ENCODE assay signal across 16 cellular contexts in genomic region chr12:121089031-121089812, GRCh38. TPM values are rescaled to one million over a fixed set of nuclear protein-coding genes. Genes with fewer than 3 reads are reported as not detected.
DNase-seq lines count a peak whose midpoint lies in the region; ATAC-seq and TF ChIP-seq lines count a peak whose summit lies in the region.
"Had no signal": no experiment of that assay in that cellular context is flagged by ENCODE, and none has a peak within 500 bp of the region (broad histone marks: within the 10 kb centered on the region; RNA-seq: fewer than 3 reads in every experiment).

No MANE protein-coding gene starts in this region.

- H3K9me3 ChIP-seq in right cardiac atrium (ENCODE audit: control insufficient read depth, low read length) (no peaks in the 10 kb centered on the region), left ventricle myocardium inferior (replicated peaks) (no peaks in the 10 kb centered on the region), SU-DHL-6 (ENCODE audit: insufficient read depth, low read length) (no peaks in the 10 kb centered on the region), neural progenitor cell (ENCODE audit: low read depth) (no peaks in the 10 kb centered on the region)
- H3K9me3 ChIP-seq: colonic mucosa, prostate gland, upper lobe of left lung had no signal

- H3K27ac ChIP-seq in right cardiac atrium (ENCODE audit: low read length) = no peak overlapping the region
- H3K27ac ChIP-seq in left ventricle myocardium inferior (replicated peaks) = no peak overlapping the region
- no peak overlapping the region for H3K27ac ChIP-seq in SU-DHL-6 (ENCODE audit: low read depth, low read length)
- no peak overlapping the region for H3K27ac ChIP-seq in neural progenitor cell
- H3K27ac ChIP-seq: colonic mucosa, prostate gland had no signal

- H4K20me1 ChIP-seq in SU-DHL-6 (ENCODE audit: low read depth, low read length) (no peaks in the 10 kb centered on the region), neural progenitor cell (ENCODE audit: low read depth) (no peaks in the 10 kb centered on the region)

- no peak overlapping the region for H3K27ac Mint-ChIP-seq in neural progenitor cell
- H3K27ac Mint-ChIP-seq: activated naive CD8-positive, alpha-beta T cell treated with anti-CD3 and anti-CD28 coated beads, Interleukin-2, amount 50 U/mL, for 24 hours had no signal

- intact Hi-C loops in right cardiac atrium (cut with DNase I) = no loop called here
- intact Hi-C loops in left ventricle myocardium inferior (cut with micrococcal nuclease) = no loop called here

- no peaks in the 10 kb centered on the region for H3K9me3 Mint-ChIP-seq in neural progenitor cell
- H3K9me3 Mint-ChIP-seq: activated naive CD8-positive, alpha-beta T cell treated with anti-CD3 and anti-CD28 coated beads, Interleukin-2, amount 50 U/mL, for 24 hours had no signal

- H3K9ac ChIP-seq in SU-DHL-6 (ENCODE audit: low read length) = no peak overlapping the region
- H3K9ac ChIP-seq in neural progenitor cell = no peak overlapping the region

- ATAC-seq in right cardiac atrium = peak; percentile 38 to 54
- ATAC-seq in GM21367 (IDR thresholded peaks at IDR 0.05; ENCODE audit: unreplicated experiment) = no peak
- ATAC-seq: activated naive CD8-positive, alpha-beta T cell treated with anti-CD3 and anti-CD28 coated beads, Interleukin-2, amount 50 U/mL, for 24 hours had no signal

- H3K79me2 ChIP-seq in SU-DHL-6 (ENCODE audit: insufficient read depth, low read length) (no peaks in the 10 kb centered on the region), neural progenitor cell (ENCODE audit: low read depth) (no peaks in the 10 kb centered on the region)

- H3K9me2 ChIP-seq in SU-DHL-6 (replicated peaks; ENCODE audit: insufficient read depth, low read length) = no peaks in the 10 kb centered on the region

- H3K4me1 ChIP-seq in right cardiac atrium (ENCODE audit: control insufficient read depth, insufficient read depth, low read length) (no peaks in the 10 kb centered on the region), left ventricle myocardium inferior (peaks cover 18% of the 10 kb centered on the region), neural progenitor cell (no peaks in the 10 kb centered on the region)
- H3K4me1 ChIP-seq: colonic mucosa, prostate gland had no signal

- no peaks in the 10 kb centered on the region for H3K36me3 ChIP-seq in left ventricle myocardium inferior
- no peaks in the 10 kb centered on the region for H3K36me3 ChIP-seq in SU-DHL-6 (ENCODE audit: low read length)
- H3K36me3 ChIP-seq in neural progenitor cell = no peaks in the 10 kb centered on the region
- H3K36me3 ChIP-seq: colonic mucosa, prostate gland, upper lobe of left lung had no signal

- H3K36me3 Mint-ChIP-seq in neural progenitor cell = no peaks in the 10 kb centered on the region

- TF ChIP-seq CTCF in left ventricle myocardium inferior (IDR thresholded peaks at IDR 0.05; ENCODE audit: borderline replicate concordance) = no peak
- peak; percentile 11 for TF ChIP-seq CTCF in SU-DHL-6 (IDR thresholded peaks at IDR 0.05; ENCODE audit: insufficient read depth, low read length, poor library complexity, severe bottlenecking)
- TF ChIP-seq CTCF in neural progenitor cell (IDR thresholded peaks at IDR 0.05) = no peak

- no peaks in the 10 kb centered on the region for H3K27me3 ChIP-seq in right cardiac atrium (ENCODE audit: control insufficient read depth, insufficient read depth)
- H3K27me3 ChIP-seq in left ventricle myocardium inferior (ENCODE audit: low read depth) = no peaks in the 10 kb centered on the region
- no peaks in the 10 kb centered on the region for H3K27me3 ChIP-seq in SU-DHL-6 (ENCODE audit: low read length)
- H3K27me3 ChIP-seq in neural progenitor cell = no peaks in the 10 kb centered on the region
- H3K27me3 ChIP-seq: colonic mucosa, upper lobe of left lung had no signal

- no peak overlapping the region for H3K4me3 Mint-ChIP-seq in neural progenitor cell
- H3K4me3 Mint-ChIP-seq: activated naive CD8-positive, alpha-beta T cell treated with anti-CD3 and anti-CD28 coated beads, Interleukin-2, amount 50 U/mL, for 24 hours had no signal

- H2AFZ ChIP-seq in SU-DHL-6 (ENCODE audit: low read depth, low read length, severe bottlenecking) (no peak overlapping the region), neural progenitor cell (replicated peaks) (no peak overlapping the region)

- H3K27me3 Mint-ChIP-seq in neural progenitor cell (ENCODE audit: insufficient read depth, low read depth) = peaks cover 11% of the 10 kb centered on the region

- H3K4me2 ChIP-seq in SU-DHL-6 (ENCODE audit: low read depth, low read length, poor library complexity, severe bottlenecking) (no peak overlapping the region), neural progenitor cell (no peak overlapping the region)

- WGBS in right cardiac atrium = 86% methylated on average over 14 of the region's 14 CpGs

- peaks cover 6% of the 10 kb centered on the region for H3K4me1 Mint-ChIP-seq in neural progenitor cell

- no peaks in the 10 kb centered on the region for H3F3A ChIP-seq in SU-DHL-6 (ENCODE audit: insufficient read depth)
- H3F3A ChIP-seq in neural progenitor cell (ENCODE audit: low read depth) = no peaks in the 10 kb centered on the region

- DNase-seq in right cardiac atrium = no peak
- no peak for DNase-seq in left ventricle myocardium inferior
- peak; percentile 57 for DNase-seq in iPS-NIHi7 (ENCODE audit: extremely low spot score)
- DNase-seq in activated CD8-positive, alpha-beta memory T cell treated with anti-CD3 and anti-CD28 coated beads, Interleukin-2, amount 50 U/mL, for 4 hours = no peak
- DNase-seq in neural progenitor cell (ENCODE audit: low spot score) = no peak
- DNase-seq in NCI-H2227 (lab: John Stamatoyannopoulos, UW; ENCODE audit: unreplicated experiment) = no peak
- DNase-seq: activated CD4-positive, CD25-positive, alpha-beta regulatory T cell treated with anti-CD3 and anti-CD28 coated beads, Interleukin-2, amount 50 U/mL, for 72 hours; activated naive CD8-positive, alpha-beta T cell treated with anti-CD3 and anti-CD28 coated beads, Interleukin-2, amount 50 U/mL, for 24 hours; colonic mucosa; DMS79 treated with DMSO at 0.1 percent for 48 hours; NCI-H2171; stimulated activated CD4-positive, alpha-beta T cell treated with anti-CD3 and anti-CD28 coated beads, Interleukin-1b, Interleukin-23, amount 100 ng/mL, for 48 hours; upper lobe of left lung had no signal

- H3K4me3 ChIP-seq in right cardiac atrium (ENCODE audit: low read length) (no peak overlapping the region), left ventricle myocardium inferior (no peak overlapping the region), SU-DHL-6 (ENCODE audit: insufficient read depth, low read length, poor library complexity, severe bottlenecking) (no peak overlapping the region), neural progenitor cell (no peak overlapping the region)
- H3K4me3 ChIP-seq: colonic mucosa, prostate gland, upper lobe of left lung had no signal

RNA-seq across cellular contexts. Expression of gene P2RX7, which starts 43.5 kb away (rescaled TPM):
- total RNA-seq in right cardiac atrium (1 to 10 TPM; 1.1 to 4.0 (median 2.7) TPM), left ventricle myocardium inferior (1.6 TPM), neural progenitor cell (ENCODE audit: low replicate concordance) (0.46 and 0.71 TPM in 2 replicates)
- 1.1 TPM for polyA plus RNA-seq in right cardiac atrium

RNA-seq across cellular contexts. Expression of gene OASL, which starts 50.2 kb away (rescaled TPM):
- total RNA-seq in right cardiac atrium (1 to 10 TPM in 1 of 4 donors, under 1 TPM in 3; 0.32 to 1.1 (median 0.67) TPM), left ventricle myocardium inferior (0.25 TPM), neural progenitor cell (ENCODE audit: low replicate concordance) (not detected in 2 replicates)
- polyA plus RNA-seq in right cardiac atrium = 0.68 TPM
